In the genomic region with DNA sequence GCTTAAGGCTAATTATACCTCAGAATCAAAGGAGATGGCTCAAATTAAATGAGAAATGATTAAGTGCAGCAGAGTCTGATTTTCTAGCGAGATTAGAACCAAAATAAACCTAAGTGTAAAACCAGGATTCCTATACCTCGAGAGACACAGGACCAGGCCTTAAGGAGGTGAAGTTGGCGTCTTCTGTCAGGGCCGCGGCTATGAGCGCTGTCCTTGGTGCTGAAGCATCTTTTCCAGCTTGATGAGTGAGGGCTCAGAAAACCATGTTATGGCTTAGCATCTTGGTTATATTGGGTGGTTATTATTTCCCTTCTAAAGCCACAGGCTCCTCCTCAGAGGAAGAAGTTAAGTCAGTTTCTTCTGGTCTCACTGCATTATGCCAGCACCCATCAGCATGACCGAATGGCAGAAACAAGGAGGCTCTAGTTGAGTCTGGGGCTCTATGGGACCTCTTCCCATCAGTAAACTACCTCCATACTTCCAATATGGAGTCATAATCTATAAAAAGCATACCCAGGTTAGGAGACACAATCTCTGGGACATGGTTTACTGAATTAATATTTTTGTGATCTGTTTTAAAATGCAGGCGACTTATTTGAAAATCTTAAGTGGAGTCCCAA, we compare ENCODE assay signal across 11 cellular contexts.
DNase-seq lines count a peak whose midpoint lies in the region; ATAC-seq and TF ChIP-seq lines count a peak whose summit lies in the region.
"Had no signal": no experiment of that assay in that cellular context is flagged by ENCODE, and none has a peak within 500 bp of the region (broad histone marks: within the 10 kb centered on the region; RNA-seq: fewer than 3 reads in every experiment).

No MANE protein-coding gene starts in this region.

- no peak overlapping the region for H3K4me3 Mint-ChIP-seq in stimulated activated naive B cell treated with anti-CD40 and anti-IgM and Interleukin-4, amounts not matched to agents 10 μg/mL and 1 μg/mL and 100 μg/mL, for 72 hours
- H3K4me3 Mint-ChIP-seq: T-helper 1 cell treated with Interleukin-12 subunit alpha and Interleukin-12 subunit beta and Interleukin-4 antibody, amounts not matched to agents 30 μg/mL and 1 μg/mL, for 36 hours had no signal

- no peak overlapping the region for H3K4ac ChIP-seq in neuronal stem cell (ENCODE audit: low read length)

- H2BK120ac ChIP-seq in neuronal stem cell (ENCODE audit: low read depth, low read length), result no peak overlapping the region

- no peak overlapping the region for H4K91ac ChIP-seq in neuronal stem cell (ENCODE audit: low read depth, low read length, poor library complexity)

- H2BK12ac ChIP-seq in neuronal stem cell (ENCODE audit: low read length), result no peak overlapping the region

- no peaks in the 10 kb centered on the region for H3K4me1 Mint-ChIP-seq in stimulated activated naive B cell treated with anti-CD40 and anti-IgM and Interleukin-4, amounts not matched to agents 10 μg/mL and 1 μg/mL and 100 μg/mL, for 72 hours

- H4K8ac ChIP-seq in neuronal stem cell (ENCODE audit: low read depth, low read length), result no peak overlapping the region

- H3K14ac ChIP-seq in neuronal stem cell (ENCODE audit: low read length), result no peak overlapping the region

- H3K27ac Mint-ChIP-seq in stimulated activated naive B cell treated with anti-CD40 and anti-IgM and Interleukin-4, amounts not matched to agents 10 μg/mL and 1 μg/mL and 100 μg/mL, for 72 hours, result no peak overlapping the region
- H3K27ac Mint-ChIP-seq: T-helper 1 cell treated with Interleukin-12 subunit alpha and Interleukin-12 subunit beta and Interleukin-4 antibody, amounts not matched to agents 30 μg/mL and 1 μg/mL, for 36 hours had no signal

- H3K79me1 ChIP-seq in neuronal stem cell (ENCODE audit: low read depth, low read length), result no peaks in the 10 kb centered on the region

- H3K27me3 ChIP-seq in neuronal stem cell (ENCODE audit: control insufficient read depth in 3 of 3, insufficient read depth in 3 of 3, low read depth in 1 of 3, low read length in 3 of 3), result no peaks in the 10 kb centered on the region

- no peak overlapping the region for H3K18ac ChIP-seq in neuronal stem cell (ENCODE audit: low read length)

- H3K27me3 Mint-ChIP-seq in stimulated activated naive B cell treated with anti-CD40 and anti-IgM and Interleukin-4, amounts not matched to agents 10 μg/mL and 1 μg/mL and 100 μg/mL, for 72 hours, result no peaks in the 10 kb centered on the region

- H3K27ac ChIP-seq in neuronal stem cell (replicated peaks; ENCODE audit: low read length), result no peak overlapping the region
- H3K27ac ChIP-seq: 22Rv1 had no signal

- no peak overlapping the region for H3K23ac ChIP-seq in neuronal stem cell (ENCODE audit: low read depth, low read length, poor library complexity)

- no peak for TF ChIP-seq CTCF in choroid plexus epithelial cell (conservative IDR thresholded peaks at IDR 0.05; ENCODE audit: low read depth, low read length)

- no peak overlapping the region for H2BK15ac ChIP-seq in neuronal stem cell (ENCODE audit: low read length)

- no peaks in the 10 kb centered on the region for H3K36me3 ChIP-seq in neuronal stem cell (replicated peaks in 1 of 2; ENCODE audit: control insufficient read depth in 2 of 2, insufficient read depth in 2 of 2, low read length in 2 of 2)

- no peak overlapping the region for H3K9ac ChIP-seq in neuronal stem cell (ENCODE audit: low read depth, low read length, poor library complexity)

- no peak overlapping the region for H3K4me2 ChIP-seq in neuronal stem cell (ENCODE audit: insufficient read depth, low read length, poor library complexity, severe bottlenecking)

- H3K4me3 ChIP-seq in choroid plexus epithelial cell (ENCODE audit: low read depth, low read length) (no peak overlapping the region), neuronal stem cell (ENCODE audit: low read length in 2 of 2) (no peak overlapping the region)

- no peaks in the 10 kb centered on the region for H3K4me1 ChIP-seq in neuronal stem cell (ENCODE audit: control insufficient read depth in 2 of 2, insufficient read depth in 1 of 2, low read depth in 1 of 2, low read length in 2 of 2)

- H2BK5ac ChIP-seq in neuronal stem cell (ENCODE audit: low read length), result no peak overlapping the region

- ATAC-seq in HG02938 (IDR thresholded peaks at IDR 0.05; ENCODE audit: unreplicated experiment), result no peak
- no peak for ATAC-seq in stimulated activated naive B cell treated with anti-CD40 and anti-IgM and Interleukin-4, amounts not matched to agents 10 μg/mL and 1 μg/mL and 100 μg/mL, for 72 hours (replicated peaks)

- H3K9me3 ChIP-seq in neuronal stem cell (replicated peaks in 1 of 2; ENCODE audit: control insufficient read depth in 2 of 2, insufficient read depth in 1 of 2, low read depth in 1 of 2, low read length in 2 of 2), result no peaks in the 10 kb centered on the region

- H3K9me3 Mint-ChIP-seq in stimulated activated naive B cell treated with anti-CD40 and anti-IgM and Interleukin-4, amounts not matched to agents 10 μg/mL and 1 μg/mL and 100 μg/mL, for 72 hours, result peaks cover 0 to 5% of the 10 kb centered on the region in 2 donors
- H3K9me3 Mint-ChIP-seq: T-helper 1 cell treated with Interleukin-12 subunit alpha and Interleukin-12 subunit beta and Interleukin-4 antibody, amounts not matched to agents 30 μg/mL and 1 μg/mL, for 36 hours had no signal

- no peak overlapping the region for H2AFZ ChIP-seq in neuronal stem cell (ENCODE audit: low read length)

- H3K36me3 Mint-ChIP-seq in stimulated activated naive B cell treated with anti-CD40 and anti-IgM and Interleukin-4, amounts not matched to agents 10 μg/mL and 1 μg/mL and 100 μg/mL, for 72 hours, result no peaks in the 10 kb centered on the region

- no peak overlapping the region for H2AK5ac ChIP-seq in neuronal stem cell (ENCODE audit: low read depth, low read length)

- DNase-seq in DMS53 (lab: John Stamatoyannopoulos, UW) (peak; percentile 16), DMS53 treated with DMSO at 0.1 percent for 48 hours (lab: John Stamatoyannopoulos, UW; ENCODE audit: unreplicated experiment) (no peak), NOMO-1 (lab: John Stamatoyannopoulos, UW; ENCODE audit: unreplicated experiment in 2 of 2) (peak; percentile 38 to 51), choroid plexus epithelial cell (ENCODE audit: low read depth) (peak; percentile 69), neuronal stem cell (ENCODE audit: low spot score) (peak; percentile 61)
- DNase-seq in stimulated activated naive B cell treated with anti-CD40 and anti-IgM and Interleukin-4, amounts not matched to agents 10 μg/mL and 1 μg/mL and 100 μg/mL, for 72 hours, result no peak
- no peak for DNase-seq in activated effector memory CD4-positive, alpha-beta T cell treated with Interleukin-2 at 50 U/mL for 16 hours
- DNase-seq: midbrain had no signal

- WGBS in neuronal stem cell (ENCODE audit: extremely low coverage in 2 of 2, insufficient read length in 2 of 2, insufficient replicate concordance in 1 of 2), 2 donors, result no CpG with 5 or more reads among the region's 8 CpGs

Comparison
In these comparisons a context has a peak if more than half of its experiments do, and no peak if none do; other contexts are left out.
1. DNase-seq: peak in DMS53 (single experiment), NOMO-1 (2 of 2), choroid plexus epithelial cell (single experiment) and neuronal stem cell (single experiment); none in DMS53 treated with DMSO at 0.1 percent for 48 hours (single experiment), stimulated activated naive B cell treated with anti-CD40 and anti-IgM and Interleukin-4, amounts not matched to agents 10 μg/mL and 1 μg/mL and 100 μg/mL, for 72 hours (single experiment) and activated effector memory CD4-positive, alpha-beta T cell treated with Interleukin-2 at 50 U/mL for 16 hours (single experiment).